ENCODE assay signal across 19 cellular contexts in the genomic region with DNA sequence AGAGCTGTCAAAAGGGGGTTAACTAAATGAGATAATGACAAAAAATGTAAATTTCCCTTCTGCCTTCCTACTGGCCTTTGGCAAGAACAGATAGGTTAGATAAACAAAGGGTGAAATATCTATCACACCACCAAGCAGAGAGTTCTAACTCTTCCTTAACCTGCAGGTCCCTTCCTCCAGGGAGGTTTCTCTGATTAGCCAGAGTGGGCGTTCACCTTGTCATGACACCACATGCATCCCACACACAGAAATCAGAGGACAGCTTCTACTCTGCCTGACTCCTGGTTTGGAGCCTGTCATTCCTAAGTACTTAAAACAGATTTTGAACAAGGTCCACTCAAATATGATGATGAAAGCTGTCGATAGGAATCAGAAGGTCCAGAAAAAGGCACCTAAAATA.
"Had no signal": no experiment of that assay in that cellular context is flagged by ENCODE, and none has a peak within 500 bp of the region (broad histone marks: within the 10 kb centered on the region; RNA-seq: fewer than 3 reads in every experiment).

No MANE protein-coding gene starts in this region.

- H3K9ac ChIP-seq: SK-N-SH had no signal

- FAIRE-seq: RCC 7860 had no signal

- H3K4me3 Mint-ChIP-seq: IgD-negative memory B cell had no signal

- H3K9me3 ChIP-seq: SK-N-SH had no signal

- H3K27me3 Mint-ChIP-seq: IgD-negative memory B cell had no signal

- H3K9me3 Mint-ChIP-seq: IgD-negative memory B cell had no signal

- H3K4me2 ChIP-seq: SK-N-SH had no signal

- H3K27ac Mint-ChIP-seq: IgD-negative memory B cell had no signal

- DNase-seq: KBM-7, MV-4-11, NCI-H1048, NCI-H1105, NCI-H1417, NCI-H1436 treated with DMSO at 0.1 percent for 48 hours, NCI-H1694, NCI-H187 treated with DMSO at 0.1 percent for 48 hours, NCI-H2029 treated with DMSO at 0.1 percent for 48 hours, NCI-H2227 treated with DMSO at 0.1 percent for 48 hours, NCI-H524, NCI-H526 treated with DMSO at 0.1 percent for 48 hours, NCI-H748 treated with DMSO at 0.1 percent for 48 hours, Right ventricle myocardium superior, RPMI8226, SK-N-SH, SW 1271 had no signal
